In genomic region chr19:45786533-45786894, GRCh38 we compare ENCODE assay signal across 25 cellular contexts. TPM values are rescaled to one million over a fixed set of nuclear protein-coding genes. Genes with fewer than 3 reads are reported as not detected.
DNase-seq lines count a peak whose midpoint lies in the region; ATAC-seq and TF ChIP-seq lines count a peak whose summit lies in the region.
"Had no signal": no experiment of that assay in that cellular context is flagged by ENCODE, and none has a peak within 500 bp of the region (broad histone marks: within the 10 kb centered on the region; RNA-seq: fewer than 3 reads in every experiment).

No MANE protein-coding gene starts in this region.

- no peaks in the 10 kb centered on the region for H3K27me3 ChIP-seq in gastroesophageal sphincter
- no peaks in the 10 kb centered on the region for H3K27me3 ChIP-seq in stomach smooth muscle (ENCODE audit: control insufficient read depth in 1 of 2, insufficient read depth in 2 of 2, low read length in 2 of 2)
- H3K27me3 ChIP-seq: MG63, SJSA1 had no signal

- H3K36me3 ChIP-seq in HEK293 (ENCODE audit: control insufficient read depth in 2 of 2, insufficient read depth in 1 of 2, low read length in 2 of 2) = peaks cover 34 to 61% of the 10 kb centered on the region in 2 experiments
- H3K36me3 ChIP-seq in gastroesophageal sphincter = peaks cover 0 to 61% of the 10 kb centered on the region in 2 donors
- H3K36me3 ChIP-seq in stomach smooth muscle (ENCODE audit: control insufficient read depth in 2 of 2, insufficient read depth in 2 of 2, low read length in 2 of 2) = peaks cover 20 to 25% of the 10 kb centered on the region in 2 donors

- ATAC-seq in gastroesophageal sphincter (no peak), GM18861 (IDR thresholded peaks at IDR 0.05; ENCODE audit: unreplicated experiment) (no peak)
- ATAC-seq: CD8-positive, alpha-beta T cell; PC-3 had no signal

- DNase-seq in RWPE1 (ENCODE audit: low spot score) (no peak), SW480 (ENCODE audit: low spot score) (no peak), AML-193 (lab: John Stamatoyannopoulos, UW) (no peak)
- DNase-seq: Caco-2; CD8-positive, alpha-beta T cell; DMS79; GF-D8; KG1; MG63; NCI-H1694; NCI-H2029 treated with DMSO at 0.1 percent for 48 hours; NCI-H446 treated with DMSO at 0.1 percent for 48 hours; NCI-H526; NCI-H82; NK-92 treated with Interleukin-12 subunit alpha and Interleukin-12 subunit beta, amount 100 ng/mL, for 24 hours; PC-3 had no signal

- CTCF ChIA-PET in HEK293 (lab: Yijun Ruan, JAX) (no interaction called here), RWPE1 (lab: Yijun Ruan, JAX) (interaction anchor here (1.2 kb wide), 1 partner anchor 13 kb away, joined by 8 read pairs; no protein-coding TSS in a partner anchor)

- H3K27ac ChIP-seq in HEK293 (ENCODE audit: extremely low read depth, low read depth, low read length) = no peak overlapping the region
- peak overlapping the region; percentile 98 for H3K27ac ChIP-seq in RWPE1
- peak overlapping the region in 3 of 4 donors; percentile 88 to 97 (median 96) for H3K27ac ChIP-seq in gastroesophageal sphincter
- peak overlapping the region; percentile 86 for H3K27ac ChIP-seq in stomach smooth muscle (ENCODE audit: low read length)
- H3K27ac ChIP-seq: C4-2B, SJSA1 had no signal

- no peak for TF ChIP-seq EP300 in gastroesophageal sphincter (IDR thresholded peaks at IDR 0.05)

- H3K9ac ChIP-seq in stomach smooth muscle (ENCODE audit: low read length in 2 of 2) = no peak overlapping the region

- peaks cover 9% of the 10 kb centered on the region; the same call in 1 of the 2 replicates for H3K4me1 ChIP-seq in HEK293 (ENCODE audit: control insufficient read depth, insufficient read depth, low read length)
- peaks cover 8 to 62% (median 32%) of the 10 kb centered on the region in 3 donors for H3K4me1 ChIP-seq in gastroesophageal sphincter
- H3K4me1 ChIP-seq in stomach smooth muscle (ENCODE audit: control insufficient read depth, insufficient read depth, low read length) = peaks cover 42% of the 10 kb centered on the region

- TF ChIP-seq CTCF in HEK293 (tag by site-specific recombination; IDR thresholded peaks at IDR 0.05) = no peak
- TF ChIP-seq CTCF in RWPE1 (conservative IDR thresholded peaks at IDR 0.05; ENCODE audit: low read depth) = no peak
- TF ChIP-seq CTCF in gastroesophageal sphincter (IDR thresholded peaks at IDR 0.05) = no peak

- no peak for TF ChIP-seq POLR2A in gastroesophageal sphincter (IDR thresholded peaks at IDR 0.05)

- no peak overlapping the region for H3K4me3 ChIP-seq in HEK293 (ENCODE audit: low read depth, low read length)
- no peak overlapping the region for H3K4me3 ChIP-seq in gastroesophageal sphincter
- H3K4me3 ChIP-seq in stomach smooth muscle (ENCODE audit: low read length in 2 of 2) = no peak overlapping the region
- H3K4me3 ChIP-seq: MG63, SJSA1 had no signal

- H3K9me3 ChIP-seq in HEK293 (ENCODE audit: control insufficient read depth, insufficient read depth, low read depth, low read length) (no peaks in the 10 kb centered on the region), gastroesophageal sphincter (no peaks in the 10 kb centered on the region), stomach smooth muscle (ENCODE audit: control insufficient read depth in 2 of 2, low read length in 2 of 2) (no peaks in the 10 kb centered on the region)
- H3K9me3 ChIP-seq: Caco-2, MG63, SJSA1 had no signal

- POLR2A ChIA-PET in HEK293 (lab: Yijun Ruan, JAX) = no interaction called here
- POLR2A ChIA-PET in RWPE1 (lab: Yijun Ruan, JAX; ENCODE audit: low non-redundant PET) = no interaction called here

- WGBS in gastroesophageal sphincter (ENCODE audit: low coverage in 1 of 2), 2 donors = no CpG with 5 or more reads among the region's 21 CpGs

TF ChIP-seq in HEK293, 187 proteins besides CTCF, POLR2A, EP300 and RAD21:
- TF ChIP-seq, protein P1, sequence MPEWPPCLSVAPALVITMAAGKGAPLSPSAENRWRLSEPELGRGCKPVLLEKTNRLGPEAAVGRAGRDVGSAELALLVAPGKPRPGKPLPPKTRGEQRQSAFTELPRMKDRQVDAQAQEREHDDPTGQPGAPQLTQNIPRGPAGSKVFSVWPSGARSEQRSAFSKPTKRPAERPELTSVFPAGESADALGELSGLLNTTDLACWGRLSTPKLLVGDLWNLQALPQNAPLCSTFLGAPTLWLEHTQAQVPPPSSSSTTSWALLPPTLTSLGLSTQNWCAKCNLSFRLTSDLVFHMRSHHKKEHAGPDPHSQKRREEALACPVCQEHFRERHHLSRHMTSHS (tag by site-specific recombination; IDR thresholded peaks at IDR 0.05) = no peak
- TF ChIP-seq GLIS2 (tag by site-specific recombination; IDR thresholded peaks at IDR 0.05) (no peak), BCL11B (tag by site-specific recombination; IDR thresholded peaks at IDR 0.05; ENCODE audit: low read depth) (0 out of 2 replicates have a peak, but pooled peaks have one; percentile 6), ZBTB6 (tag by site-specific recombination; IDR thresholded peaks at IDR 0.05) (no peak), ZNF354C (tag by site-specific recombination; IDR thresholded peaks at IDR 0.05; ENCODE audit: borderline replicate concordance, low read depth) (no peak), ZNF747 (tag by site-specific recombination; IDR thresholded peaks at IDR 0.05) (no peak)

RNA-seq across cellular contexts. Expression of gene DMPK, which starts 4.2 kb away (rescaled TPM):
- 100 to 1,000 TPM; 223 to 464 (median 330) TPM for total RNA-seq in gastroesophageal sphincter

RNA-seq across cellular contexts. Expression of gene DMWD, which starts 6.1 kb away (rescaled TPM):
- total RNA-seq in gastroesophageal sphincter = 10 to 100 TPM; 41.5 to 75.5 (median 59.4) TPM

RNA-seq across cellular contexts. Expression of gene SIX5, which starts 17.5 kb away (rescaled TPM):
- 10 to 100 TPM; 13.2 to 33.1 (median 23.7) TPM for total RNA-seq in gastroesophageal sphincter

RNA-seq across cellular contexts. Expression of gene RSPH6A, which starts 28.6 kb away (rescaled TPM):
- under 1 TPM in 1 of 4 donors, not detected in 3; 0.23 TPM for total RNA-seq in gastroesophageal sphincter
- total RNA-seq: PC-3, SJSA1 had no signal

RNA-seq across cellular contexts. Expression of gene MEIOSIN, which starts 53.3 kb away (rescaled TPM):
- total RNA-seq in gastroesophageal sphincter = not detected
- total RNA-seq: A673; B cell; Caco-2; CD8-positive, alpha-beta T cell; PC-3; Right ventricle myocardium superior; SJSA1 had no signal
